Comparison of ENCODE assay signal across 9 cellular contexts in genomic region chr3:158731938-158732855, GRCh38. TPM values are rescaled to one million over a fixed set of nuclear protein-coding genes. Genes with fewer than 3 reads are reported as not detected.
DNase-seq lines count a peak whose midpoint lies in the region; ATAC-seq and TF ChIP-seq lines count a peak whose summit lies in the region.
"Had no signal": no experiment of that assay in that cellular context is flagged by ENCODE, and none has a peak within 500 bp of the region (broad histone marks: within the 10 kb centered on the region; RNA-seq: fewer than 3 reads in every experiment).

RARRES1 (minus strand) TSS chr3:158732457; CDS start chr3:158732415, 42 bp downstream.

- H3K4me3 Mint-ChIP-seq in CD4-positive, CD25-positive, alpha-beta regulatory T cell = peak within 1 kb of the TSS; percentile 8 to 93 (median 70)
- H3K4me3 Mint-ChIP-seq in WTC11 = peak within 1 kb of the TSS; percentile 65

- H3K36me3 ChIP-seq in CD4-positive, CD25-positive, alpha-beta regulatory T cell (ENCODE audit: control insufficient read depth, insufficient read depth, low read length) = no peaks in the 10 kb centered on the region
- no peaks in the 10 kb centered on the region for H3K36me3 ChIP-seq in ectodermal cell (ENCODE audit: control insufficient read depth, insufficient read depth, low read length)
- H3K36me3 ChIP-seq in lung (ENCODE audit: control insufficient read depth in 2 of 2, insufficient read depth in 2 of 2, low read length in 2 of 2) = no peaks in the 10 kb centered on the region

- peaks cover 6 to 24% (median 12%) of the 10 kb centered on the region in 4 donors for H3K4me1 Mint-ChIP-seq in CD4-positive, CD25-positive, alpha-beta regulatory T cell
- H3K4me1 Mint-ChIP-seq in WTC11 = peaks cover 12% of the 10 kb centered on the region

- H3K36me3 Mint-ChIP-seq in CD4-positive, CD25-positive, alpha-beta regulatory T cell = peaks cover 4% of the 10 kb centered on the region
- peaks cover 12% of the 10 kb centered on the region for H3K36me3 Mint-ChIP-seq in WTC11

- DNase-seq in CD4-positive, CD25-positive, alpha-beta regulatory T cell = peak; percentile 5 to 53 (median 24)
- DNase-seq in WTC11 (ENCODE audit: low spot score) (peak; percentile 64), lung (ENCODE audit: low spot score) (peak; percentile 71), NCI-H187 treated with DMSO at 0.1 percent for 48 hours (lab: John Stamatoyannopoulos, UW) (no peak)
- DNase-seq in stimulated activated CD8-positive, alpha-beta memory T cell treated with anti-CD3 and anti-CD28 coated beads, Interleukin-4, amount 100 ng/mL, for 24 hours (ENCODE audit: low read depth) = peak; percentile 10

- peaks cover 10% of the 10 kb centered on the region for H3K27me3 Mint-ChIP-seq in CD4-positive, CD25-positive, alpha-beta regulatory T cell
- peaks cover 23% of the 10 kb centered on the region for H3K27me3 Mint-ChIP-seq in WTC11 (ENCODE audit: low read depth)

- peak; percentile 30 to 32 for ATAC-seq in CD4-positive, CD25-positive, alpha-beta regulatory T cell (ENCODE audit: low read depth in 2 of 2)
- ATAC-seq in GM19372 (IDR thresholded peaks at IDR 0.05; ENCODE audit: low read depth, unreplicated experiment) = peak; percentile 92
- peak; percentile 85 for ATAC-seq in HG03432 (IDR thresholded peaks at IDR 0.05; ENCODE audit: unreplicated experiment)
- peak; percentile 53 for ATAC-seq in WTC11
- peak; percentile 81 for ATAC-seq in lung (ENCODE audit: insufficient read depth, low FRiP score)

- no peak within 1 kb of the TSS for H3K27ac Mint-ChIP-seq in CD4-positive, CD25-positive, alpha-beta regulatory T cell
- no peak within 1 kb of the TSS for H3K27ac Mint-ChIP-seq in WTC11

- WGBS in ectodermal cell, 2 experiments = 2% methylated on average over 101 of the region's 101 CpGs
- WGBS in lung, 2 donors = 3 to 4% methylated on average over 67 to 101 of the region's 101 CpGs

- peaks cover 0 to 6% (median 0%) of the 10 kb centered on the region in 7 donors for H3K9me3 Mint-ChIP-seq in CD4-positive, CD25-positive, alpha-beta regulatory T cell
- peaks cover 14% of the 10 kb centered on the region for H3K9me3 Mint-ChIP-seq in WTC11

- H3K27me3 ChIP-seq in CD4-positive, CD25-positive, alpha-beta regulatory T cell (ENCODE audit: control insufficient read depth, insufficient read depth, low read length) = no peaks in the 10 kb centered on the region
- H3K27me3 ChIP-seq in ectodermal cell (ENCODE audit: control insufficient read depth, insufficient read depth, low read length, poor library complexity, severe bottlenecking) (peaks cover 24% of the 10 kb centered on the region), lung (ENCODE audit: control insufficient read depth, insufficient read depth) (no peaks in the 10 kb centered on the region)

- POLR2A ChIA-PET in WTC11 (lab: Charles Lee) = no interaction called here

- peaks cover 4 to 7% of the 10 kb centered on the region in 2 experiments for H3K9me3 ChIP-seq in CD4-positive, CD25-positive, alpha-beta regulatory T cell (ENCODE audit: control insufficient read depth in 2 of 2, low read length in 2 of 2)
- H3K9me3 ChIP-seq in ectodermal cell (ENCODE audit: control insufficient read depth, low read length) (no peaks in the 10 kb centered on the region), lung (ENCODE audit: control insufficient read depth in 2 of 2, insufficient read depth in 1 of 2, low read length in 1 of 2) (peaks cover 0 to 3% of the 10 kb centered on the region in 2 donors)

- no peak for TF ChIP-seq CTCF in WTC11 (IDR thresholded peaks at IDR 0.05)
- no peak for TF ChIP-seq CTCF in lung (IDR thresholded peaks at IDR 0.05; ENCODE audit: control extremely low read depth, extremely low read depth)

- no peak within 1 kb of the TSS for H3K4me3 ChIP-seq in CD4-positive, CD25-positive, alpha-beta regulatory T cell (ENCODE audit: low read depth, low read length)
- H3K4me3 ChIP-seq in ectodermal cell (ENCODE audit: insufficient read depth, low read depth, low read length) (peak within 1 kb of the TSS; percentile 57), lung (peak within 1 kb of the TSS; percentile 60)

- CTCF ChIA-PET in WTC11 (lab: Charles Lee) = interaction anchor here (0.6 to 1.3 kb wide), 2 partner anchors 59 to 187 kb away, joined by 3 to 4 read pairs; no protein-coding TSS in a partner anchor

- H3K27ac ChIP-seq in CD4-positive, CD25-positive, alpha-beta regulatory T cell (ENCODE audit: insufficient read depth, low read length, poor library complexity, severe bottlenecking) = no peak within 1 kb of the TSS
- H3K27ac ChIP-seq in ectodermal cell (ENCODE audit: insufficient read depth, low read depth, low read length, poor library complexity, severe bottlenecking) (no peak within 1 kb of the TSS), lung (ENCODE audit: low read depth in 1 of 2, low read length in 1 of 2) (peak within 1 kb of the TSS in 1 of 2 donors; percentile 81)
- H3K27ac ChIP-seq: KMS-11 had no signal

- H3K4me1 ChIP-seq in CD4-positive, CD25-positive, alpha-beta regulatory T cell (ENCODE audit: control insufficient read depth, insufficient read depth, low read length, poor library complexity, severe bottlenecking) = peaks cover 14% of the 10 kb centered on the region
- H3K4me1 ChIP-seq in ectodermal cell (ENCODE audit: control insufficient read depth, insufficient read depth, low read length) (peaks cover 4% of the 10 kb centered on the region), lung (ENCODE audit: control insufficient read depth in 2 of 2, insufficient read depth in 2 of 2, low read length in 2 of 2) (peaks cover 7 to 14% of the 10 kb centered on the region in 2 donors)

TF ChIP-seq in WTC11, 78 proteins besides CTCF, POLR2A, EP300 and RAD21 (continues in another document):
- TF ChIP-seq ZSCAN18 (CRISPR knock-in tag; IDR thresholded peaks at IDR 0.05) (no peak), ZNF232 (CRISPR knock-in tag; IDR thresholded peaks at IDR 0.05) (peak; percentile 28; the same call in 1 of the 2 replicates), CDX4 (CRISPR knock-in tag; IDR thresholded peaks at IDR 0.05; ENCODE audit: borderline replicate concordance) (no peak), ZNF121 (CRISPR knock-in tag; IDR thresholded peaks at IDR 0.05) (no peak), MAX (CRISPR knock-in tag; IDR thresholded peaks at IDR 0.05) (peak; percentile 89), NR2C2 (CRISPR knock-in tag; IDR thresholded peaks at IDR 0.05) (no peak), FOXP1 (CRISPR knock-in tag; IDR thresholded peaks at IDR 0.05; ENCODE audit: borderline replicate concordance) (peak; percentile 65; the same call in 1 of the 2 replicates), EMX1 (CRISPR knock-in tag; IDR thresholded peaks at IDR 0.05) (no peak), ZNF317 (CRISPR knock-in tag; IDR thresholded peaks at IDR 0.05; ENCODE audit: borderline replicate concordance, low read depth) (0 out of 2 replicates have a peak, but pooled peaks have one; percentile 19), E2F5 (CRISPR knock-in tag; IDR thresholded peaks at IDR 0.05) (peak; percentile 54), TEAD4 (CRISPR knock-in tag; IDR thresholded peaks at IDR 0.05) (no peak)

RNA-seq across cellular contexts. Expression of gene RARRES1, which starts in this region (rescaled TPM):
- not detected for total RNA-seq in CD4-positive, CD25-positive, alpha-beta regulatory T cell
- not detected for polyA plus RNA-seq in CD4-positive, CD25-positive, alpha-beta regulatory T cell
- total RNA-seq in WTC11 (2021) = 0.16 to 1.4 TPM (median 0.35 TPM) in 3 replicates
- 1.2 TPM for polyA plus RNA-seq in ectodermal cell (2013, experiment 1 of 4)
- 1.2 TPM for polyA plus RNA-seq in ectodermal cell (2013, experiment 2 of 4)
- 1.7 TPM for polyA plus RNA-seq in ectodermal cell (2013, experiment 3 of 4)
- 1.1 TPM for polyA plus RNA-seq in ectodermal cell (2013, experiment 4 of 4)
- 100 to 1,000 TPM in 1 of 2 donors, 10 to 100 TPM in 1; 36.3 to 110 TPM for total RNA-seq in lung
- 10 to 100 TPM; 49.8 to 53.4 TPM for polyA plus RNA-seq in lung

Comparison
In these comparisons a context has a peak if more than half of its experiments do, and no peak if none do; other contexts are left out.
1. RNA of gene RARRES1 (total RNA-seq): 36.3 to 110 TPM in lung; 0.16 to 1.4 TPM in WTC11 and not detected in CD4-positive, CD25-positive, alpha-beta regulatory T cell (single experiment); every median in the first group is over 10 times any median in the second.
2. RNA of gene RARRES1 (polyA plus RNA-seq): 49.8 to 53.4 TPM in lung; not detected in CD4-positive, CD25-positive, alpha-beta regulatory T cell; every median in the first group is over 10 times any median in the second.
3. Peak in DNase-seq and ATAC-seq in CD4-positive, CD25-positive, alpha-beta regulatory T cell; RNA of the gene not detected or under 1 TPM.
4. ATAC-seq: peak in every context shown above with its lines; median percentile 92 in GM19372; 85 in HG03432; 81 in lung; 53 in WTC11; 31 in CD4-positive, CD25-positive, alpha-beta regulatory T cell.